ENCODE assay signal across 18 cellular contexts in genomic region chr20:50567860-50568548, GRCh38. TPM values are rescaled to one million over a fixed set of nuclear protein-coding genes. Genes with fewer than 3 reads are reported as not detected.
DNase-seq lines count a peak whose midpoint lies in the region; ATAC-seq and TF ChIP-seq lines count a peak whose summit lies in the region.
"Had no signal": no experiment of that assay in that cellular context is flagged by ENCODE, and none has a peak within 500 bp of the region (broad histone marks: within the 10 kb centered on the region; RNA-seq: fewer than 3 reads in every experiment).

No MANE protein-coding gene starts in this region.

- CTCF ChIA-PET in MCF 10A (lab: Yijun Ruan, JAX) (interaction anchor here (4.4 kb wide), 1 partner anchor 8 kb away, joined by 24 read pairs; no protein-coding TSS in a partner anchor), mammary epithelial cell (lab: Charles Lee; ENCODE audit: low non-redundant PET) (no interaction called here)

- POLR2A ChIA-PET in MCF 10A (lab: Yijun Ruan, JAX) = no interaction called here

- H3K4me2 ChIP-seq in mammary epithelial cell (ENCODE audit: insufficient read depth, low read depth, low read length) = no peak overlapping the region

- no peak for DNase-seq in MCF 10A (ENCODE audit: unreplicated experiment)
- DNase-seq in mammary epithelial cell = no peak
- no peak for DNase-seq in stimulated activated effector memory CD8-positive, alpha-beta T cell treated with anti-CD3 and anti-CD28 coated beads, Interleukin-12 subunit alpha, Interleukin-12 subunit beta, amount 100 ng/mL, for 72 hours (ENCODE audit: low spot score in 2 of 2)
- DNase-seq in 8988T = no peak
- DNase-seq in lower leg skin (ENCODE audit: low spot score in 2 of 2) = no peak
- DNase-seq: activated CD4-positive, CD25-positive, alpha-beta regulatory T cell treated with anti-CD3 and anti-CD28 coated beads, Interleukin-2, amount 50 U/mL, for 72 hours; activated effector memory CD4-positive, alpha-beta T cell treated with Interleukin-2 at 50 U/mL for 16 hours; BE2C; midbrain; NCI-H1048; NCI-H2081; retina; SHP77 treated with DMSO at 0.1 percent for 48 hours had no signal

- H3K9me3 ChIP-seq in mammary epithelial cell (replicated peaks; ENCODE audit: insufficient read depth, low read length) = no peaks in the 10 kb centered on the region
- H3K9me3 ChIP-seq: BE2C, neutrophil, thoracic aorta had no signal

- H3K36me3 Mint-ChIP-seq in MCF 10A (ENCODE audit: insufficient read depth, unreplicated experiment) (peaks cover 78% of the 10 kb centered on the region), IgD-negative memory B cell (peaks cover 8% of the 10 kb centered on the region)
- H3K36me3 Mint-ChIP-seq in activated T-helper 17 cell treated with anti-CD3 and anti-CD28 coated beads, Interleukin-2, amount 50 U/mL, for 72 hours (ENCODE audit: low read depth) = peaks cover 100% of the 10 kb centered on the region
- peaks cover 100% of the 10 kb centered on the region for H3K36me3 Mint-ChIP-seq in stimulated activated effector memory CD8-positive, alpha-beta T cell treated with anti-CD3 and anti-CD28 coated beads, Interleukin-12 subunit alpha, Interleukin-12 subunit beta, amount 100 ng/mL, for 72 hours

- in situ Hi-C loops in mammary epithelial cell (cut with MboI; ENCODE audit: low sequenced_read_pairs in 2 of 2) = no loop called here

- H3K4me3 ChIP-seq in mammary epithelial cell (replicated peaks in 1 of 3; ENCODE audit: insufficient read depth in 1 of 3, low read depth in 2 of 3, low read length in 3 of 3) (no peak overlapping the region), lower leg skin (ENCODE audit: low read depth, poor library complexity, severe bottlenecking) (no peak overlapping the region)
- H3K4me3 ChIP-seq: thoracic aorta had no signal

- peaks cover 93% of the 10 kb centered on the region for H3K79me2 ChIP-seq in mammary epithelial cell (ENCODE audit: insufficient read depth, low read length)

- no peak overlapping the region for H2AFZ ChIP-seq in mammary epithelial cell (ENCODE audit: low read depth, low read length)

- TF ChIP-seq CTCF in MCF 10A (IDR thresholded peaks at IDR 0.05; ENCODE audit: unreplicated experiment) (no peak), mammary epithelial cell (conservative IDR thresholded peaks at IDR 0.05 in 1 of 2, IDR thresholded peaks at IDR 0.05 in 1 of 2; ENCODE audit: extremely low read depth in 1 of 2, insufficient read depth in 1 of 2, low read depth in 1 of 2, low read length in 2 of 2) (no peak), lower leg skin (IDR thresholded peaks at IDR 0.05) (no peak)

- no peaks in the 10 kb centered on the region for H3K27me3 ChIP-seq in mammary epithelial cell (ENCODE audit: insufficient read depth, low read length)
- H3K27me3 ChIP-seq: BE2C, neutrophil had no signal

- no peaks in the 10 kb centered on the region for H3K4me1 ChIP-seq in mammary epithelial cell (ENCODE audit: insufficient read depth, low read length)

- H4K20me1 ChIP-seq in mammary epithelial cell (ENCODE audit: insufficient read depth, low read length) = no peaks in the 10 kb centered on the region

- no peak overlapping the region for H3K9ac ChIP-seq in mammary epithelial cell (ENCODE audit: insufficient read depth, low read length)

- no peak for TF ChIP-seq POLR2A in lower leg skin (IDR thresholded peaks at IDR 0.05)

- H3K27me3 Mint-ChIP-seq in MCF 10A (ENCODE audit: insufficient read depth, unreplicated experiment) (no peaks in the 10 kb centered on the region), IgD-negative memory B cell (no peaks in the 10 kb centered on the region)
- H3K27me3 Mint-ChIP-seq in activated T-helper 17 cell treated with anti-CD3 and anti-CD28 coated beads, Interleukin-2, amount 50 U/mL, for 72 hours = no peaks in the 10 kb centered on the region

- 93% methylated on average over 15 of the region's 18 CpGs for WGBS in mammary epithelial cell (ENCODE audit: low coverage, missing lambda C conversion rate)
- WGBS in lower leg skin, 2 donors = 85 to 91% methylated on average over 18 of the region's 18 CpGs

- BruUV-seq in MCF 10A (replicated peaks; lab: Mats Ljungman, UMichigan) (no TSS peak), mammary epithelial cell (replicated peaks; lab: Mats Ljungman, UMichigan) (no TSS peak)

- intact Hi-C loops in MCF 10A (cut with micrococcal nuclease) (no loop called here), mammary epithelial cell (cut with micrococcal nuclease) (no loop called here), lower leg skin (cut with DNase I; ENCODE audit: low total_unique reads) (no loop called here)

- no peak overlapping the region for H3K27ac ChIP-seq in mammary epithelial cell (ENCODE audit: insufficient read depth, low read depth, low read length)
- H3K27ac ChIP-seq: neutrophil, thoracic aorta had no signal

- H3K4me1 Mint-ChIP-seq in MCF 10A (ENCODE audit: insufficient read depth, unreplicated experiment) = peaks cover 37% of the 10 kb centered on the region
- H3K4me1 Mint-ChIP-seq in IgD-negative memory B cell = peaks cover 30 to 57% (median 56%) of the 10 kb centered on the region in 3 donors
- H3K4me1 Mint-ChIP-seq in activated T-helper 17 cell treated with anti-CD3 and anti-CD28 coated beads, Interleukin-2, amount 50 U/mL, for 72 hours = peaks cover 57% of the 10 kb centered on the region
- peaks cover 84% of the 10 kb centered on the region for H3K4me1 Mint-ChIP-seq in stimulated activated effector memory CD8-positive, alpha-beta T cell treated with anti-CD3 and anti-CD28 coated beads, Interleukin-12 subunit alpha, Interleukin-12 subunit beta, amount 100 ng/mL, for 72 hours

- no peaks in the 10 kb centered on the region for H3K9me3 Mint-ChIP-seq in MCF 10A (ENCODE audit: unreplicated experiment)
- no peaks in the 10 kb centered on the region for H3K9me3 Mint-ChIP-seq in IgD-negative memory B cell
- no peaks in the 10 kb centered on the region for H3K9me3 Mint-ChIP-seq in activated T-helper 17 cell treated with anti-CD3 and anti-CD28 coated beads, Interleukin-2, amount 50 U/mL, for 72 hours
- H3K9me3 Mint-ChIP-seq in stimulated activated effector memory CD8-positive, alpha-beta T cell treated with anti-CD3 and anti-CD28 coated beads, Interleukin-12 subunit alpha, Interleukin-12 subunit beta, amount 100 ng/mL, for 72 hours = no peaks in the 10 kb centered on the region

- H3K36me3 ChIP-seq in mammary epithelial cell (ENCODE audit: insufficient read depth, low read length) = peaks cover 31% of the 10 kb centered on the region

- dilution Hi-C loops in mammary epithelial cell (cut with HindIII; ENCODE audit: low sequenced_read_pairs) = no loop called here

- no peak overlapping the region for H3K4me3 Mint-ChIP-seq in MCF 10A (ENCODE audit: unreplicated experiment)
- H3K4me3 Mint-ChIP-seq in IgD-negative memory B cell = no peak overlapping the region
- peak overlapping the region; percentile 62 for H3K4me3 Mint-ChIP-seq in activated T-helper 17 cell treated with anti-CD3 and anti-CD28 coated beads, Interleukin-2, amount 50 U/mL, for 72 hours
- H3K4me3 Mint-ChIP-seq in stimulated activated effector memory CD8-positive, alpha-beta T cell treated with anti-CD3 and anti-CD28 coated beads, Interleukin-12 subunit alpha, Interleukin-12 subunit beta, amount 100 ng/mL, for 72 hours = no peak overlapping the region

- peak overlapping the region; percentile 35 for H3K27ac Mint-ChIP-seq in MCF 10A (ENCODE audit: low read depth, unreplicated experiment)
- H3K27ac Mint-ChIP-seq in IgD-negative memory B cell = peak overlapping the region; percentile 31 to 63 (median 47)
- peak overlapping the region; percentile 86 for H3K27ac Mint-ChIP-seq in activated T-helper 17 cell treated with anti-CD3 and anti-CD28 coated beads, Interleukin-2, amount 50 U/mL, for 72 hours
- H3K27ac Mint-ChIP-seq in stimulated activated effector memory CD8-positive, alpha-beta T cell treated with anti-CD3 and anti-CD28 coated beads, Interleukin-12 subunit alpha, Interleukin-12 subunit beta, amount 100 ng/mL, for 72 hours = peak overlapping the region; percentile 86

- peak; percentile 45 for ATAC-seq in activated T-helper 17 cell treated with anti-CD3 and anti-CD28 coated beads, Interleukin-2, amount 50 U/mL, for 72 hours (replicated peaks)
- ATAC-seq in stimulated activated effector memory CD8-positive, alpha-beta T cell treated with anti-CD3 and anti-CD28 coated beads, Interleukin-12 subunit alpha, Interleukin-12 subunit beta, amount 100 ng/mL, for 72 hours = no peak
- no peak for ATAC-seq in HG02763 (IDR thresholded peaks at IDR 0.05; ENCODE audit: unreplicated experiment)

RNA-seq across cellular contexts. Expression of gene PTPN1, which starts 57.8 kb away (rescaled TPM):
- total RNA-seq in MCF 10A (2022) (56.4 and 63.0 TPM in 2 replicates), mammary epithelial cell (10 to 100 TPM; 43.5 to 90.8 TPM), lower leg skin (10 to 100 TPM; 19.1 to 29.8 (median 23.3) TPM)
- polyA plus RNA-seq in mammary epithelial cell (77.0 TPM), IgD-negative memory B cell (73.8 TPM)
- 105 TPM for polyA minus RNA-seq in mammary epithelial cell
- 10 to 100 TPM; 68.3 to 77.1 TPM for total RNA-seq in activated T-helper 17 cell treated with anti-CD3 and anti-CD28 coated beads, Interleukin-2, amount 50 U/mL, for 72 hours

Comparison
In these comparisons a context has a peak if more than half of its experiments do, and no peak if none do; other contexts are left out.
1. H3K27ac Mint-ChIP-seq: peak in every context shown above with its lines; median percentile 86 in activated T-helper 17 cell treated with anti-CD3 and anti-CD28 coated beads, Interleukin-2, amount 50 U/mL, for 72 hours; 86 in stimulated activated effector memory CD8-positive, alpha-beta T cell treated with anti-CD3 and anti-CD28 coated beads, Interleukin-12 subunit alpha, Interleukin-12 subunit beta, amount 100 ng/mL, for 72 hours; 47 in IgD-negative memory B cell; 35 in MCF 10A.